ENCODE assay signal across 30 cellular contexts in the genomic region with DNA sequence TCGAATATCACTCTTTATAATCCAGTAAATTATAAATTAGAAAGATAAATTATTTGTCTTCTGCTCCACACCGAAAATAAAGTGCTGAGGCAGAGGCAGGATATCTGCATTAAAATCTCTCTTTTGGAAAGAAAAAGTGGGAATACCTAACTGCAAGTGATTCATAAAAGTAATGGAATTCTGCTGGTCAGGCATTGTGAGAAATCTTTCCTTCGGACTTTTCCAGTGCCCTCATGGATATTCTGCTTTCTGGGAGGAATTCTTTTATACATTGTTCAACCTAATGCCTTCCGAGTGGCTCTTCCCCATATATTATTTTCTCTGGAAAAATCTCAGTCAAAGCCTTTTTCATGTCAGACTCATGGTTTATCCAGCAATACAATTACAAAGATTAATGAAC.
"Had no signal": no experiment of that assay in that cellular context is flagged by ENCODE, and none has a peak within 500 bp of the region (broad histone marks: within the 10 kb centered on the region; RNA-seq: fewer than 3 reads in every experiment).

No MANE protein-coding gene starts in this region.

- H3K27me3 ChIP-seq: adrenal gland, ascending aorta, body of pancreas, brain microvascular endothelial cell, breast epithelium, cardiac muscle cell had no signal

- H3K9me3 ChIP-seq: adrenal gland, ascending aorta, body of pancreas, breast epithelium had no signal

- H3K4me1 ChIP-seq: adrenal gland, ascending aorta, body of pancreas, breast epithelium had no signal

- H3K4me3 ChIP-seq: adrenal gland, ascending aorta, body of pancreas, breast epithelium, cardiac muscle cell had no signal

- ATAC-seq: activated naive CD8-positive, alpha-beta T cell treated with anti-CD3 and anti-CD28 coated beads, Interleukin-2, amount 50 U/mL, for 24 hours; activated T-cell treated with anti-CD3 and anti-CD28 coated beads, Interleukin-2, amount 50 U/mL, for 4 hours; activated T-cell treated with anti-CD3 and anti-CD28 coated beads, Interleukin-2, amount 50 U/mL, for 72 hours; activated T-helper 17 cell treated with anti-CD3 and anti-CD28 coated beads, Interleukin-2, amount 50 U/mL, for 72 hours; body of pancreas had no signal

- DNase-seq: activated effector memory CD4-positive, alpha-beta T cell treated with anti-CD3 and anti-CD28 coated beads, Interleukin-2, amount 50 U/mL, for 16 hours; activated effector memory CD4-positive, alpha-beta T cell treated with Interleukin-2 at 50 U/mL for 16 hours; activated gamma-delta T cell; activated gamma-delta T cell treated with Interleukin-2 at 50 U/mL for 16 hours; activated naive CD4-positive, alpha-beta T cell; activated naive CD4-positive, alpha-beta T cell treated with anti-CD3 and anti-CD28 coated beads for 36 hours; activated naive CD4-positive, alpha-beta T cell treated with anti-CD3 and anti-CD28 coated beads, Interleukin-2, amount 10 ng/mL, durations not matched to agents 7 days and 5 days; activated naive CD4-positive, alpha-beta T cell treated with anti-CD3 and anti-CD28 coated beads, Interleukin-2, amount 50 U/mL, for 16 hours; activated naive CD4-positive, alpha-beta T cell treated with Interleukin-2 at 50 U/mL for 16 hours; activated naive CD8-positive, alpha-beta T cell treated with anti-CD3 and anti-CD28 coated beads for 36 hours; activated naive CD8-positive, alpha-beta T cell treated with anti-CD3 and anti-CD28 coated beads, Interleukin-2, amount 10 ng/mL, durations not matched to agents 7 days and 5 days; activated naive CD8-positive, alpha-beta T cell treated with anti-CD3 and anti-CD28 coated beads, Interleukin-2, amount 50 U/mL, for 24 hours; activated T-cell treated with anti-CD3 and anti-CD28 coated beads, Interleukin-2, amount 50 U/mL, for 24 hours; activated T-cell treated with anti-CD3 and anti-CD28 coated beads, Interleukin-2, amount 50 U/mL, for 4 hours; activated T-cell treated with anti-CD3 and anti-CD28 coated beads, Interleukin-2, amount 50 U/mL, for 48 hours; activated T-cell treated with anti-CD3 and anti-CD28 coated beads, Interleukin-2, amount 50 U/mL, for 72 hours; adrenal gland; amniotic stem cell; amygdala; anterior cingulate cortex; aorta; body of pancreas; brain microvascular endothelial cell; caudate nucleus; central memory CD4-positive, alpha-beta T cell; cerebellar nuclear complex had no signal

- H3K36me3 ChIP-seq: adrenal gland, ascending aorta, brain microvascular endothelial cell, breast epithelium, cardiac muscle cell had no signal

- H3K27ac ChIP-seq: adrenal gland, ascending aorta, body of pancreas, brain microvascular endothelial cell, breast epithelium, cardiac muscle cell had no signal
